8 cellular contexts compared by ENCODE assay signal in the genomic region with DNA sequence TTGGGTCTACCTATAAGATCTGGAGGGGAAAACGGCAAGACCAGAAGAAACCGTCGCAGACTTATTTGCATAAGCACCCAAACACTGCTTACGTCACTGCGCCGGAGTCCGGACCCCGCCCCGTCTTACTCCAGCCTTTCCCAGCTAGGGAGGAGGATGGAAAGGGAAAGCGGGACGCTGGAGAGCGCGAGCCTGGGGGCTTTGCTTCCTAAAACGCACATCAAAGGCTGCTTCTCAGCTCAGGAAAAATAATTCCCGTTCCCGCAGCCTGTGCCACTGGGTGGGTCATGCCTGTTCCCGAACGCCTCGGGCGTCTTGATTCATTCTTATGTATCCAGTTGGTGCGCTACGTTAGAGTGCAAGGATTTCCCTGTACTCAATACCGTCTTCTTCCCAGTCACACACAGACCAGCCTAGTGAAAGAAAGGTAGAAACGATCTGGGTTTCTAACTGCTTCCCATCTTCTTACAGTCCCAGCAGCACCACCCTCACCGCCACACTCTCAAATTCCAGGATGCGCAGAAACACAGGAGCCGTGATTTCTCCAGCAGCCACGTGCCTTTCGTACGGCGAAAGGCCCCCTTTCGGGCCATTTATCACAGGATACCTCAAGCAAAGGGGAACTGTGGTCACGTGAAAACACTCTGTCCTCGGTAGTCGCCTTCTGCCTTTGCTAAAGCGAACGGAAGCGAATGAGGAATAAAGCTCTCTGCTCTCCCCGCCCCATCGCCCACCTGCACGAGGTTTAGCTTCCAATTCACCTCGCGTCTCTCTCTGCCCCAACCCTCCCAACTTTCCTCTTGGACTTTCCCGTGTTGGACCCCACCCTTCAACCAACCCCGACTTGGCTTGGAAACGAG. TPM values are rescaled to one million over a fixed set of nuclear protein-coding genes. Genes with fewer than 3 reads are reported as not detected.
DNase-seq lines count a peak whose midpoint lies in the region; ATAC-seq, FAIRE-seq and TF ChIP-seq lines count a peak whose summit lies in the region.

No MANE protein-coding gene starts in this region.

- intact Hi-C loops in Calu3 (cut with micrococcal nuclease; ENCODE audit: unreplicated experiment), result no loop called here
- intact Hi-C loops in HepG2 (cut with micrococcal nuclease; ENCODE audit: unreplicated experiment), result no loop called here

- H3K4me2 ChIP-seq in HepG2 (ENCODE audit: low read depth, low read length), result peak overlapping the region; percentile 59

- peak overlapping the region; percentile 84 for H3K4me3 Mint-ChIP-seq in Calu3 (ENCODE audit: low read depth, unreplicated experiment)

- no peaks in the 10 kb centered on the region for H3K27me3 Mint-ChIP-seq in Calu3 (ENCODE audit: unreplicated experiment)

- H3K9me3 Mint-ChIP-seq in Calu3 (ENCODE audit: low read depth, unreplicated experiment), result no peaks in the 10 kb centered on the region

- no peaks in the 10 kb centered on the region for H3K79me2 ChIP-seq in HepG2 (ENCODE audit: insufficient read depth, low read length)

- no peaks in the 10 kb centered on the region for H3K36me3 ChIP-seq in HUES64 (ENCODE audit: insufficient read depth, low read length)
- no peaks in the 10 kb centered on the region for H3K36me3 ChIP-seq in HepG2 (replicated peaks in 1 of 2; ENCODE audit: control insufficient read depth in 1 of 2, insufficient read depth in 2 of 2, low read length in 2 of 2)
- no peaks in the 10 kb centered on the region for H3K36me3 ChIP-seq in stomach smooth muscle (ENCODE audit: control insufficient read depth in 2 of 2, insufficient read depth in 2 of 2, low read length in 2 of 2)

- under 1% methylated on average over 46 of the region's 46 CpGs for WGBS in HUES64
- 15% methylated on average over 38 of the region's 46 CpGs for WGBS in HepG2 (ENCODE audit: low lambda C conversion rate)

- POLR2A ChIA-PET in HepG2 (lab: Yijun Ruan, JAX), result no interaction called here

- no peak for TF ChIP-seq EP300 in HepG2 (IDR thresholded peaks at IDR 0.05; ENCODE audit: low read depth in 2 of 2, low read length in 2 of 2)
- no peak for TF ChIP-seq EP300 in HepG2 (CRISPR knock-in tag; IDR thresholded peaks at IDR 0.05; ENCODE audit: borderline replicate concordance)

- H3K4me3 ChIP-seq in HUES64 (ENCODE audit: low read length) (peak overlapping the region; percentile 81), HepG2 (replicated peaks in 1 of 3; ENCODE audit: insufficient read depth in 1 of 3, low read depth in 2 of 3, low read length in 3 of 3) (no peak overlapping the region; a peak in 1 of 6 replicates), stomach smooth muscle (ENCODE audit: low read length in 2 of 2) (peak overlapping the region; percentile 72 to 76)

- CTCF ChIA-PET in Calu3 (lab: Charles Lee) (no interaction called here), HepG2 (lab: Yijun Ruan, JAX; ENCODE audit: low intra/inter-chr PET ratio, low total read pairs) (no interaction called here)

- H3K9ac ChIP-seq in HUES64 (ENCODE audit: low read depth, low read length) (peak overlapping the region; percentile 78), HepG2 (ENCODE audit: insufficient read depth, low read depth, low read length) (no peak overlapping the region), stomach smooth muscle (ENCODE audit: low read length in 2 of 2) (no peak overlapping the region)

- H3K27ac ChIP-seq in HUES64 (ENCODE audit: low read depth, low read length) (no peak overlapping the region), HepG2 (ENCODE audit: extremely low read length, insufficient read depth, low read length) (no peak overlapping the region), stomach smooth muscle (ENCODE audit: low read length) (no peak overlapping the region)

- DNase-seq in Calu3 (peak; percentile 69), SK-MEL-5 (ENCODE audit: low read depth, low spot score) (peak; percentile 92), ecto neural progenitor cell (ENCODE audit: low spot score) (peak; percentile 94), HepG2 (ENCODE audit: low spot score) (no peak)
- no peak for DNase-seq in stimulated activated naive CD4-positive, alpha-beta T cell (lab: John Stamatoyannopoulos, UW)

- TF ChIP-seq CTCF in Calu3 (IDR thresholded peaks at IDR 0.05; ENCODE audit: unreplicated experiment) (no peak), HepG2 (CRISPR knock-in tag; IDR thresholded peaks at IDR 0.05) (no peak)

- FAIRE-seq in HepG2 (lab: Jason Lieb, UNC), result no peak

- no peak for TF ChIP-seq POLR2A in HepG2 (IDR thresholded peaks at IDR 0.05; ENCODE audit: insufficient read depth in 1 of 2, low read depth in 2 of 2, low read length in 2 of 2)

- no peak for TF ChIP-seq RAD21 in HepG2 (CRISPR knock-in tag; IDR thresholded peaks at IDR 0.05)

- H2AFZ ChIP-seq in HepG2 (ENCODE audit: low read length), result no peak overlapping the region

- H3K36me3 Mint-ChIP-seq in Calu3 (ENCODE audit: insufficient read depth, unreplicated experiment), result peaks cover 13% of the 10 kb centered on the region

- no TSS peak for BruUV-seq in Calu3 (replicated peaks; lab: Mats Ljungman, UMichigan)
- no TSS peak for BruUV-seq in HepG2 (replicated peaks; lab: Mats Ljungman, UMichigan)

- H3K9me3 ChIP-seq in HUES64 (ENCODE audit: insufficient read depth, low read depth, low read length), result no peaks in the 10 kb centered on the region
- H3K9me3 ChIP-seq in HepG2 (ENCODE audit: low read length), result no peaks in the 10 kb centered on the region
- no peaks in the 10 kb centered on the region for H3K9me3 ChIP-seq in stomach smooth muscle (ENCODE audit: control insufficient read depth in 2 of 2, low read length in 2 of 2)

- no peaks in the 10 kb centered on the region for H4K20me1 ChIP-seq in HepG2 (ENCODE audit: insufficient read depth, low read length)

- peak; percentile 68 for ATAC-seq in HepG2
- no peak for ATAC-seq in GM21526 (IDR thresholded peaks at IDR 0.05; ENCODE audit: low FRiP score, unreplicated experiment)

- peaks cover 35% of the 10 kb centered on the region for H3K27me3 ChIP-seq in HUES64 (ENCODE audit: insufficient read depth, low read length)
- peaks cover 1 to 19% of the 10 kb centered on the region in 2 experiments; a peak in 3 of 5 replicates for H3K27me3 ChIP-seq in HepG2 (ENCODE audit: control insufficient read depth in 1 of 2, insufficient read depth in 2 of 2, low read length in 2 of 2)
- H3K27me3 ChIP-seq in stomach smooth muscle (ENCODE audit: control insufficient read depth in 1 of 2, insufficient read depth in 2 of 2, low read length in 2 of 2), result peaks cover 23 to 35% of the 10 kb centered on the region in 2 donors

- H3K27ac Mint-ChIP-seq in Calu3 (ENCODE audit: unreplicated experiment), result peak overlapping the region; percentile 54

- no peaks in the 10 kb centered on the region for H3K4me1 Mint-ChIP-seq in Calu3 (ENCODE audit: low read depth, unreplicated experiment)

- H3K4me1 ChIP-seq in HUES64 (ENCODE audit: insufficient read depth, low read length), result peaks cover 9% of the 10 kb centered on the region; the same call in 1 of the 2 replicates
- 0 out of 2 replicates have a peak, but pooled peaks cover 15% of the 10 kb centered on the region for H3K4me1 ChIP-seq in HepG2 (ENCODE audit: insufficient read depth, low read length)
- peaks cover 8% of the 10 kb centered on the region for H3K4me1 ChIP-seq in stomach smooth muscle (ENCODE audit: control insufficient read depth, insufficient read depth, low read length)

- in situ Hi-C loops in SK-MEL-5 (cut with HindIII; ENCODE audit: low pct_unique_long_range_greater_than_20kb, low sequenced_read_pairs) (no loop called here), HepG2 (cut with HindIII; ENCODE audit: extremely low pct_ligation_motif_present, low pct_unique_long_range_greater_than_20kb) (no loop called here)

TF ChIP-seq in HepG2, 621 proteins besides CTCF, POLR2A, EP300 and RAD21:
- TF ChIP-seq CREB1 (IDR thresholded peaks at IDR 0.05) (peak; percentile 58; the same call in 1 of the 2 replicates), CREB1 (CRISPR knock-in tag; IDR thresholded peaks at IDR 0.05) (no peak), XBP1 (CRISPR knock-in tag; IDR thresholded peaks at IDR 0.05) (no peak), ZNF234 (CRISPR knock-in tag; conservative IDR thresholded peaks at IDR 0.05) (no peak)
TF ChIP-seq in HepG2: peak in this region for 1.

RNA-seq across cellular contexts. Expression of gene SLC6A15, which starts 1.0 kb away (rescaled TPM):
- total RNA-seq in Calu3 (2022) (not detected in 2 replicates), HepG2 (2016; rRNA removed; fragmentation: Illumina TruSeq; extraction: Trizol) (not detected in 2 replicates)
- polyA plus RNA-seq in HUES64 (2013, experiment 1 of 2), result 5.4 TPM
- polyA plus RNA-seq in HUES64 (2013, experiment 2 of 2), result 8.9 TPM
- 101 and 103 TPM in 2 replicates for total RNA-seq in SK-MEL-5 (2014; rRNA removed; shearing (Covaris generic))
- 47.4 TPM in 2 replicates for polyA plus RNA-seq in SK-MEL-5 (2015; cell fraction: cytosol; rRNA removed)
- 35.2 and 35.4 TPM in 2 replicates for polyA plus RNA-seq in SK-MEL-5 (2015; cell fraction: nucleus; rRNA removed)
- not detected in 2 replicates for total RNA-seq in HepG2 (2016; cell fraction: cytosol; rRNA removed; fragmentation: Illumina TruSeq; extraction: Trizol; ENCODE audit: low read depth)
- total RNA-seq in HepG2 (2016; cell fraction: insoluble cytoplasmic fraction; rRNA removed; fragmentation: Illumina TruSeq; extraction: Trizol), result not detected in 2 replicates
- total RNA-seq in HepG2 (2016; cell fraction: membrane; rRNA removed; fragmentation: Illumina TruSeq; extraction: Trizol), result not detected in 2 replicates
- not detected in 2 replicates for total RNA-seq in HepG2 (2016; cell fraction: nucleus; rRNA removed; fragmentation: Illumina TruSeq; extraction: Trizol)
- polyA plus RNA-seq in HepG2 (2011; rRNA removed), result not detected in 2 replicates
- polyA plus RNA-seq in HepG2 (2011; cell fraction: cytosol; rRNA removed), result not detected in 2 replicates
- not detected in 2 replicates for polyA plus RNA-seq in HepG2 (2011; cell fraction: nucleus; rRNA removed)
- not detected in 2 replicates for polyA plus RNA-seq in HepG2 (2012)
- polyA plus RNA-seq in HepG2 (2016; cell fraction: cytosol; fragmentation: Illumina TruSeq; extraction: Trizol; ENCODE audit: low read depth), result not detected in 2 replicates
- polyA plus RNA-seq in HepG2 (2016; cell fraction: insoluble cytoplasmic fraction; fragmentation: Illumina TruSeq; extraction: Trizol; ENCODE audit: low read depth), result not detected in 2 replicates
- not detected in 2 replicates for polyA plus RNA-seq in HepG2 (2016; cell fraction: membrane; fragmentation: Illumina TruSeq; extraction: Trizol; ENCODE audit: low read depth)
- not detected in 2 replicates for polyA plus RNA-seq in HepG2 (2016; cell fraction: nucleus; fragmentation: Illumina TruSeq; extraction: Trizol; ENCODE audit: insufficient read depth, low read depth)
- polyA minus RNA-seq in HepG2 (2011; rRNA and poly(A)+ RNA removed; ENCODE audit: low replicate concordance), result 54.7 TPM in 1 of 2 replicates, not detected in the other
- 0.40 TPM in 1 of 2 replicates, not detected in the other for polyA minus RNA-seq in HepG2 (2011; cell fraction: cytosol; rRNA and poly(A)+ RNA removed)
- polyA minus RNA-seq in HepG2 (2011; cell fraction: nucleus; rRNA and poly(A)+ RNA removed), result 0.39 TPM in 1 of 2 replicates, not detected in the other

Comparison
In these comparisons a context has a peak if more than half of its experiments do, and no peak if none do; other contexts are left out.
1. DNase-seq: peak in Calu3 (single experiment), SK-MEL-5 (single experiment) and ecto neural progenitor cell (single experiment); none in HepG2 (single experiment) and stimulated activated naive CD4-positive, alpha-beta T cell (0 of 6).
2. H3K4me3 ChIP-seq: peak in HUES64 (single experiment) and stomach smooth muscle (2 of 2); none in HepG2 (0 of 3).
3. RNA of gene SLC6A15, which starts 1.0 kb away (total RNA-seq): 101 to 103 TPM in SK-MEL-5; not detected in Calu3 and not detected in HepG2; every median in the first group is over 100 times any median in the second.